ENCODE assay signal across 23 cellular contexts in the genomic region with DNA sequence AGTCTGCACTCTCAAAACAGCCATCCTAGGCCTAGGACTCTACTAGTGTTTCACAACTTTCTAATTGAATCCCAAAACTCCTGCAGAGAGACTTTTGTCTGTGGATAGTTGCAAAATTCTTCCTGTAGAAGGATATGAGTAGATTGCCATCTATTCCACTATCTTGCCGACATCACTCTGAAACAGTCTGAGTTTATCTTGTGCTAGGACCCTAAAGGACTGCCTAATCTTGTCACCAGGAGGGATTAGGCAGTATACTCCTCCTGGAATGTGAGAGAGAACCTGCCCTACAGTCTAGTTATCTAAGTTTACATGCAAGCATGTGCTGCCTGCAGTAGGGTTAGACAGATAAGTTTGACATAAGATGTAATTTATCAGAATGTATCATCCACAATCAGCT.
"Had no signal": no experiment of that assay in that cellular context is flagged by ENCODE, and none has a peak within 500 bp of the region (broad histone marks: within the 10 kb centered on the region; RNA-seq: fewer than 3 reads in every experiment).

No MANE protein-coding gene starts in this region.

- H3K9ac ChIP-seq: parathyroid adenoma had no signal

- H3K36me3 ChIP-seq: ovary, right lobe of liver, sigmoid colon, stomach, thoracic aorta, thyroid gland, tibial nerve, upper lobe of left lung, vagina had no signal

- H3K4me3 ChIP-seq: ovary, psoas muscle, right lobe of liver, sigmoid colon, stomach, thoracic aorta, thyroid gland, tibial nerve, upper lobe of left lung, vagina had no signal

- H3K27ac ChIP-seq: ovary, parathyroid adenoma, psoas muscle, right lobe of liver, sigmoid colon, stomach, thoracic aorta, thyroid gland, tibial nerve, upper lobe of left lung, vagina had no signal

- DNase-seq: nephron progenitor cell; occipital lobe; ovary; posterior cingulate gyrus; psoas muscle; right cardiac atrium; right lobe of liver; sigmoid colon; small intestine; stimulated activated CD4-positive, alpha-beta T cell treated with anti-CD3 and anti-CD28 coated beads, Interleukin-15, amount 100 ng/mL, for 24 hours; stimulated activated CD4-positive, alpha-beta T cell treated with anti-CD3 and anti-CD28 coated beads, Interleukin-2, amount 100 ng/mL, for 24 hours; stimulated activated CD4-positive, alpha-beta T cell treated with anti-CD3 and anti-CD28 coated beads, Interleukin-2, amount 100 ng/mL, for 48 hours; stimulated activated CD4-positive, alpha-beta T cell treated with anti-CD3 and anti-CD28 coated beads, Interleukin-4, amount 100 ng/mL, for 24 hours; stimulated activated naive B cell treated with anti-CD40 and anti-IgM and Interleukin-4, amounts not matched to agents 10 μg/mL and 1 μg/mL and 100 μg/mL, for 72 hours; stimulated activated naive CD4-positive, alpha-beta T cell treated with Interleukin-2 at 50 U/mL for 16 hours; stomach; thyroid gland; trophoblast cell; upper lobe of left lung had no signal

- H2AFZ ChIP-seq: parathyroid adenoma had no signal

- H3K4me1 ChIP-seq: parathyroid adenoma, psoas muscle, right lobe of liver, sigmoid colon, stomach, thyroid gland, tibial nerve, upper lobe of left lung, vagina had no signal

- H3K27me3 ChIP-seq: ovary, right lobe of liver, sigmoid colon, stomach, thyroid gland, tibial nerve, upper lobe of left lung, vagina had no signal

- H3K9me3 ChIP-seq: ovary, right lobe of liver, thyroid gland had no signal
